In the genomic region with DNA sequence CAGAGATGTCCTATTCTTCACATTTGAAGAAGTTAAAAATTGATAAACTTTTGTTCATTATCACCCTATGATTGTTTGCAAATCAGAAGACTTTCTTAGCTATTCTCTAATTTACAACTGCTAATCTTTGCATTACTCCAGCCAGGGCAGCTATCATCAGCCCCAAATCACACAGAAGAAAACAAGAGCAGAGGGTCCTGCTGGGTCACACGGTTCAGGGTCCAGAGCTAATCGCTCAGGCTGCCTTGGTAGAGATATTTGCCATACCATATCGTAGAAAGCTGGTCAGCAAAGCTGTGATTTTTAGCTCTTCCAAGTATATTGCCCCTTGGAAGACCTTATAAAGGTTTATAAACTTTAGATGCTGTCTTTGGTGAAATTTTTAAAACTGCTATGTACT, we compare ENCODE assay signal across 1 cellular context.
TF ChIP-seq lines count a peak whose summit lies in the region.

No MANE protein-coding gene starts in this region.

TF ChIP-seq in endothelial cell of umbilical vein, 7 proteins besides CTCF, POLR2A, EP300 and RAD21 (continued from another document):
- TF ChIP-seq JUN (IDR thresholded peaks at IDR 0.05; ENCODE audit: borderline replicate concordance, insufficient read depth, insufficient read length, low read depth) (no peak), GATA2 (IDR thresholded peaks at IDR 0.05; ENCODE audit: insufficient read depth, insufficient read length, low read depth, low read length) (no peak)
